ENCODE assay signal across 27 cellular contexts in genomic region chr13:65585346-65585745, GRCh38.
"Had no signal": no experiment of that assay in that cellular context is flagged by ENCODE, and none has a peak within 500 bp of the region (broad histone marks: within the 10 kb centered on the region; RNA-seq: fewer than 3 reads in every experiment).

No MANE protein-coding gene starts in this region.

- DNase-seq: activated B cell treated with CpG ODN at 0.5 μM for 24 hours; activated CD4-positive, alpha-beta memory T cell treated with anti-CD3 and anti-CD28 coated beads, Interleukin-2, amount 10 ng/mL, durations not matched to agents 7 days and 5 days; activated CD4-positive, alpha-beta T cell treated with anti-CD3 and anti-CD28 coated beads, Interleukin-2, amount 10 ng/mL, durations not matched to agents 7 days and 5 days; activated gamma-delta T cell; activated naive CD4-positive, alpha-beta T cell treated with anti-CD3 and anti-CD28 coated beads for 36 hours; activated T-cell treated with anti-CD3 and anti-CD28 coated beads for 4 hours; activated T-cell treated with anti-CD3 and anti-CD28 coated beads, Interleukin-2, amount 50 U/mL, for 48 hours; amygdala; Karpas-422; MM.1S; NCI-H1105; NCI-H1436; NCI-H1694 treated with DMSO at 0.1 percent for 48 hours; NCI-H2029 treated with DMSO at 0.1 percent for 48 hours; NCI-H524; NCI-H82; NK-92 treated with Interleukin-12 subunit alpha and Interleukin-12 subunit beta, amount 100 ng/mL, for 24 hours; Peyer's patch; SHP77; SW 1271 had no signal

- H3K4me1 ChIP-seq: Peyer's patch, SJSA1 had no signal

- H3K27ac Mint-ChIP-seq: activated B cell treated with CpG ODN at 0.5 μM for 24 hours; activated CD4-positive, alpha-beta memory T cell treated with anti-CD3 and anti-CD28 coated beads, Interleukin-2, amount 10 ng/mL, durations not matched to agents 7 days and 5 days; activated CD4-positive, alpha-beta T cell treated with anti-CD3 and anti-CD28 coated beads, Interleukin-2, amount 10 ng/mL, durations not matched to agents 7 days and 5 days; activated naive CD4-positive, alpha-beta T cell treated with anti-CD3 and anti-CD28 coated beads for 36 hours; activated naive CD8-positive, alpha-beta T cell; activated T-helper 17 cell treated with anti-CD3 and anti-CD28 coated beads, Interleukin-2, amount 50 U/mL, for 72 hours; brain had no signal

- H3K27me3 Mint-ChIP-seq: activated B cell treated with CpG ODN at 0.5 μM for 24 hours; activated CD4-positive, alpha-beta memory T cell treated with anti-CD3 and anti-CD28 coated beads, Interleukin-2, amount 10 ng/mL, durations not matched to agents 7 days and 5 days; activated CD4-positive, alpha-beta T cell treated with anti-CD3 and anti-CD28 coated beads, Interleukin-2, amount 10 ng/mL, durations not matched to agents 7 days and 5 days; activated naive CD8-positive, alpha-beta T cell; activated T-helper 17 cell treated with anti-CD3 and anti-CD28 coated beads, Interleukin-2, amount 50 U/mL, for 72 hours; brain had no signal

- H3K36me3 ChIP-seq: Peyer's patch, SJSA1 had no signal

- H3K4me1 Mint-ChIP-seq: activated B cell treated with CpG ODN at 0.5 μM for 24 hours; activated CD4-positive, alpha-beta memory T cell treated with anti-CD3 and anti-CD28 coated beads, Interleukin-2, amount 10 ng/mL, durations not matched to agents 7 days and 5 days; activated CD4-positive, alpha-beta T cell treated with anti-CD3 and anti-CD28 coated beads, Interleukin-2, amount 10 ng/mL, durations not matched to agents 7 days and 5 days; activated T-helper 17 cell treated with anti-CD3 and anti-CD28 coated beads, Interleukin-2, amount 50 U/mL, for 72 hours; brain had no signal

- H3K4me3 Mint-ChIP-seq: activated B cell treated with CpG ODN at 0.5 μM for 24 hours; activated CD4-positive, alpha-beta memory T cell treated with anti-CD3 and anti-CD28 coated beads, Interleukin-2, amount 10 ng/mL, durations not matched to agents 7 days and 5 days; activated CD4-positive, alpha-beta T cell treated with anti-CD3 and anti-CD28 coated beads, Interleukin-2, amount 10 ng/mL, durations not matched to agents 7 days and 5 days; activated naive CD4-positive, alpha-beta T cell treated with anti-CD3 and anti-CD28 coated beads for 36 hours; activated naive CD8-positive, alpha-beta T cell; activated T-helper 17 cell treated with anti-CD3 and anti-CD28 coated beads, Interleukin-2, amount 50 U/mL, for 72 hours; brain had no signal

- ATAC-seq: activated T-helper 17 cell treated with anti-CD3 and anti-CD28 coated beads, Interleukin-2, amount 50 U/mL, for 72 hours; K562; SK-N-SH treated with all-trans-retinoic acid at 6 μM for 48 hours had no signal

- H3K27ac ChIP-seq: Peyer's patch, RWPE1, SJSA1 had no signal

- H3K4me3 ChIP-seq: K562, Peyer's patch, SJSA1 had no signal

- H3K27me3 ChIP-seq: Peyer's patch, SJSA1 had no signal

- H3K9me3 ChIP-seq: Peyer's patch, SJSA1 had no signal
